Comparison of ENCODE assay signal across 8 cellular contexts in the genomic region with DNA sequence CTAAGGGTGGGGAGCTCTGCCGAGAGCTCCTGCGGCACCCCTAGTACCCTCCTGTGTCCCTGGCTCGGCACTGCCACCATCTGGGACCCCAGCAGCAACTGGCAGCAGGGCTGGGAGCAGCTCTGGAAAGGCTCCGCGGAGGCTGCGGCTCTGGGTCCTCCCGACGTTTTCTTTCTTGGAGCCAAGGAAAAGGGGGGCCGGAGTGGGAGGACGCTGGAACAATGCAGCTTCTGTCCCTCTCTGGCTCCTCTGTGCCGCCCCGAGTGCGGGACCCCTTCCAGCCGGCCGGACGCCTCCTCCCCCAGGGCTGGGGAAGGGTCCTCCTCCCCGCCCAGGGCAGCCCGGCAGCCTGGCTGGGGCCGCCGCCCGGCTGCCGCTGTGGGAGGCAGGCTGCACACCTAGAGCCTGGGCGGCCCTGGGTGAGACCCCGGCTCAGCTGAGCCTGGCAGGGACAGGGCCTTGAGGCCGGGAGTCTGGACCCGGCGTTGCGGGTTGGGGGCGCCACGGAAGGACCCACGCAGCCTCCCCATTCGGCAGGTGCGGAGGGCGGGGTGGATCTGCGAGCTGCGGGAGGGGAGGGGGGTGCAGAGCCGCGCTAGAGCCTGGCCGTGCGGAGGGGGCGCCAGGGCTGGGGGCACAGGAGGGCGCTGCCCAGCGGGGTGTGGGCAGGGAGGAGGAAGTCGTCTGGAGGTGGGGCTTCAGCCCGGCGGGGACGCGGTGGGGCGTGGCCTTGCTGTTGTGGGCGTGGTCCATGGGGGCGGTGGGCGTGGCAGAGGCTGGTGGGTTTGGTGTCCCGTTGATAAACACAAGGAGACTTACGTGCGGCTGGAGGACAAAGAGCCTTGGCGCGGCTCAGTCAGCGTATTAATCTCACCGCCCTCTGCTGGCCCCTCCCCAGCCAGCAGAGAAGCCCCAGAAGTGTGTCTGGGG. TPM values are rescaled to one million over a fixed set of nuclear protein-coding genes. Genes with fewer than 3 reads are reported as not detected.
DNase-seq lines count a peak whose midpoint lies in the region; ATAC-seq and TF ChIP-seq lines count a peak whose summit lies in the region.

No MANE protein-coding gene starts in this region.

- H3K27ac ChIP-seq in SK-N-SH (ENCODE audit: low read depth in 2 of 2, low read length in 1 of 2) (no peak overlapping the region; a peak in 1 of 4 replicates), coronary artery (peak overlapping the region in 1 of 2 donors; percentile 76), left lung (peak overlapping the region; percentile 39 to 57)

- no peaks in the 10 kb centered on the region for H3F3A ChIP-seq in SK-N-SH (replicated peaks; ENCODE audit: insufficient read depth)

- H3K4me1 Mint-ChIP-seq in activated CD4-positive, alpha-beta T cell treated with anti-CD3 and anti-CD28 coated beads for 36 hours, result no peaks in the 10 kb centered on the region

- H3K9me3 Mint-ChIP-seq in activated CD4-positive, alpha-beta T cell treated with anti-CD3 and anti-CD28 coated beads for 36 hours (ENCODE audit: low read depth), result no peaks in the 10 kb centered on the region

- H4K20me1 ChIP-seq in SK-N-SH (ENCODE audit: insufficient read depth), result no peaks in the 10 kb centered on the region

- H2AFZ ChIP-seq in SK-N-SH (ENCODE audit: low read depth), result no peak overlapping the region

- TF ChIP-seq CTCF in SK-N-SH (IDR thresholded peaks at IDR 0.05) (no peak), coronary artery (IDR thresholded peaks at IDR 0.05) (no peak), left lung (IDR thresholded peaks at IDR 0.05) (no peak)

- no peaks in the 10 kb centered on the region for H3K9me2 ChIP-seq in SK-N-SH

- H3K4me3 ChIP-seq in SK-N-SH (ENCODE audit: low read depth in 2 of 2, low read length in 1 of 2), result no peak overlapping the region
- peak overlapping the region; percentile 70 for H3K4me3 ChIP-seq in coronary artery
- peak overlapping the region in 1 of 2 donors; percentile 40 for H3K4me3 ChIP-seq in left lung

- CTCF ChIA-PET in SK-N-SH (lab: Yijun Ruan, JAX), result interaction anchor here (1.0 to 2.3 kb wide), 2 partner anchors 21 to 58 kb away, joined by 4 to 11 read pairs; a partner anchor contains a TSS
- CTCF ChIA-PET in activated CD4-positive, alpha-beta T cell treated with anti-CD3 and anti-CD28 coated beads for 36 hours (lab: Charles Lee), result no interaction called here

- H3K27me3 Mint-ChIP-seq in activated CD4-positive, alpha-beta T cell treated with anti-CD3 and anti-CD28 coated beads for 36 hours, result no peaks in the 10 kb centered on the region

- DNase-seq in SK-N-SH, result peak; percentile 87
- DNase-seq in activated CD4-positive, alpha-beta T cell treated with anti-CD3 and anti-CD28 coated beads for 36 hours, result peak; percentile 81
- no peak for DNase-seq in coronary artery (ENCODE audit: low spot score)
- DNase-seq in left lung, result peak; percentile 83 to 95
- DNase-seq in stimulated activated CD4-positive, alpha-beta T cell treated with anti-CD3 and anti-CD28 coated beads, Interleukin-2, amount 100 ng/mL, for 4 hours (ENCODE audit: low read depth), result peak; percentile 18
- no peak for DNase-seq in NCI-H146 (lab: John Stamatoyannopoulos, UW)
- no peak for DNase-seq in NCI-H446 treated with DMSO at 0.1 percent for 48 hours (lab: John Stamatoyannopoulos, UW)

- no peaks in the 10 kb centered on the region for H3K27me3 ChIP-seq in SK-N-SH (ENCODE audit: insufficient read depth)
- H3K27me3 ChIP-seq in left lung, result no peaks in the 10 kb centered on the region

- H3K9ac ChIP-seq in SK-N-SH, result no peak overlapping the region

- H3K27ac Mint-ChIP-seq in activated CD4-positive, alpha-beta T cell treated with anti-CD3 and anti-CD28 coated beads for 36 hours, result no peak overlapping the region

- no peaks in the 10 kb centered on the region for H3K36me3 Mint-ChIP-seq in activated CD4-positive, alpha-beta T cell treated with anti-CD3 and anti-CD28 coated beads for 36 hours (ENCODE audit: low read depth)

- WGBS in SK-N-SH (ENCODE audit: low lambda C conversion rate), result 86% methylated on average over 27 of the region's 59 CpGs

- intact Hi-C loops in activated CD4-positive, alpha-beta T cell treated with anti-CD3 and anti-CD28 coated beads for 36 hours (cut with DNase I, micrococcal nuclease), result loop anchor here in 1 of 2 experiments (1.0 kb wide), 2 partner anchors 21 to 75 kb away; a partner anchor contains a TSS
- intact Hi-C loops in left lung (cut with DNase I), result no loop called here

- H3K79me2 ChIP-seq in SK-N-SH (ENCODE audit: insufficient read depth), result no peaks in the 10 kb centered on the region

- no peak for TF ChIP-seq RAD21 in SK-N-SH (IDR thresholded peaks at IDR 0.05; ENCODE audit: low read length)

- H3K36me3 ChIP-seq in SK-N-SH (replicated peaks in 1 of 2; ENCODE audit: control insufficient read depth in 1 of 2, insufficient read depth in 2 of 2, low read length in 1 of 2) (peaks cover 0 to 47% of the 10 kb centered on the region in 2 experiments), left lung (peaks cover 0 to 8% of the 10 kb centered on the region in 2 donors)

- H3K4me3 Mint-ChIP-seq in activated CD4-positive, alpha-beta T cell treated with anti-CD3 and anti-CD28 coated beads for 36 hours, result no peak overlapping the region

- no peaks in the 10 kb centered on the region for H3K9me3 ChIP-seq in SK-N-SH
- no peaks in the 10 kb centered on the region for H3K9me3 ChIP-seq in left lung

- H3K4me1 ChIP-seq in SK-N-SH (ENCODE audit: control insufficient read depth in 1 of 2, insufficient read depth in 2 of 2, low read depth in 1 of 2, low read length in 1 of 2) (peaks cover 0 to 27% of the 10 kb centered on the region in 2 experiments; a peak in 1 of 4 replicates), left lung (peaks cover 16 to 32% of the 10 kb centered on the region in 2 donors)

- ATAC-seq in SK-N-SH treated with all-trans-retinoic acid at 6 μM for 48 hours (no peak), left lung (peak; percentile 77)
- peak; percentile 71 for ATAC-seq in activated CD4-positive, alpha-beta T cell treated with anti-CD3 and anti-CD28 coated beads for 36 hours

- H3K4me2 ChIP-seq in SK-N-SH, result no peak overlapping the region

- no peak for TF ChIP-seq EP300 in SK-N-SH (IDR thresholded peaks at IDR 0.05; ENCODE audit: borderline replicate concordance in 1 of 2, low read depth in 1 of 2, low read length in 1 of 2)

- POLR2A ChIA-PET in SK-N-SH (lab: Yijun Ruan, JAX), result interaction anchor here (0.6 kb wide), 1 partner anchor 20 kb away, joined by 3 read pairs; no protein-coding TSS in a partner anchor
- POLR2A ChIA-PET in activated CD4-positive, alpha-beta T cell treated with anti-CD3 and anti-CD28 coated beads for 36 hours (lab: Charles Lee), result no interaction called here

TF ChIP-seq in SK-N-SH, 30 proteins besides CTCF, POLR2A, EP300 and RAD21 (continues in another document):
- TF ChIP-seq JUND (IDR thresholded peaks at IDR 0.05), result no peak
- TF ChIP-seq, protein P1, sequence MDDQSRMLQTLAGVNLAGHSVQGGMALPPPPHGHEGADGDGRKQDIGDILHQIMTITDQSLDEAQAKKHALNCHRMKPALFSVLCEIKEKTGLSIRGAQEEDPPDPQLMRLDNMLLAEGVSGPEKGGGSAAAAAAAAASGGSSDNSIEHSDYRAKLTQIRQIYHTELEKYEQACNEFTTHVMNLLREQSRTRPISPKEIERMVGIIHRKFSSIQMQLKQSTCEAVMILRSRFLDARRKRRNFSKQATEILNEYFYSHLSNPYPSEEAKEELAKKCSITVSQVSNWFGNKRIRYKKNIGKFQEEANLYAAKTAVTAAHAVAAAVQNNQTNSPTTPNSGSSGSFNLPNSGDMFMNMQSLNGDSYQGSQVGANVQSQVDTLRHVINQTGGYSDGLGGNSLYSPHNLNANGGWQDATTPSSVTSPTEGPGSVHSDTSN (IDR thresholded peaks at IDR 0.05), result no peak

TF ChIP-seq in SK-N-SH treated with all-trans-retinoic acid at 6 μM for 48 hours, 23 proteins besides CTCF, POLR2A, EP300 and RAD21 (continues in another document):
- no peak for TF ChIP-seq ISL1 (CRISPR knock-in tag; IDR thresholded peaks at IDR 0.05)

RNA-seq across cellular contexts. Expression of a gene that starts 15.1 kb away (rescaled TPM):
- 22.8 and 26.7 TPM in 2 replicates for polyA plus RNA-seq in SK-N-SH (2012; rRNA removed)
- 8.0 and 15.6 TPM in 2 replicates for polyA plus RNA-seq in SK-N-SH (2012; cell fraction: cytosol; rRNA removed)
- polyA plus RNA-seq in SK-N-SH (2012; cell fraction: nucleus; rRNA removed), result 105 and 135 TPM in 2 replicates
- 10 to 100 TPM in 1 of 2 experiments, 1 to 10 TPM in 1; 9.6 to 10.8 TPM for total RNA-seq in activated CD4-positive, alpha-beta T cell treated with anti-CD3 and anti-CD28 coated beads for 36 hours
- total RNA-seq in left lung, result 10 to 100 TPM; 21.7 to 22.4 TPM

RNA-seq across cellular contexts. Expression of a gene that starts 21.1 kb away (rescaled TPM):
- polyA plus RNA-seq in SK-N-SH (2012; rRNA removed), result 24.5 and 40.6 TPM in 2 replicates
- polyA plus RNA-seq in SK-N-SH (2012; cell fraction: cytosol; rRNA removed), result 21.5 and 26.9 TPM in 2 replicates
- polyA plus RNA-seq in SK-N-SH (2012; cell fraction: nucleus; rRNA removed), result 20.8 and 42.6 TPM in 2 replicates
- total RNA-seq in activated CD4-positive, alpha-beta T cell treated with anti-CD3 and anti-CD28 coated beads for 36 hours, result 10 to 100 TPM; 11.7 to 12.8 TPM
- total RNA-seq in left lung, result 10 to 100 TPM; 12.0 to 17.5 TPM

RNA-seq across cellular contexts. Expression of a gene that starts 31.0 kb away (rescaled TPM):
- 1.1 and 1.7 TPM in 2 replicates for polyA plus RNA-seq in SK-N-SH (2012; rRNA removed)
- 0.40 and 1.1 TPM in 2 replicates for polyA plus RNA-seq in SK-N-SH (2012; cell fraction: cytosol; rRNA removed)
- polyA plus RNA-seq in SK-N-SH (2012; cell fraction: nucleus; rRNA removed), result 6.4 and 12.1 TPM in 2 replicates
- total RNA-seq in activated CD4-positive, alpha-beta T cell treated with anti-CD3 and anti-CD28 coated beads for 36 hours, result 1 to 10 TPM in 1 of 2 experiments, under 1 TPM in 1; 0.98 to 1.1 TPM
- total RNA-seq in left lung, result 10 to 100 TPM in 1 of 2 donors, 1 to 10 TPM in 1; 6.6 to 11.1 TPM

RNA-seq across cellular contexts. Expression of a gene that starts 38.6 kb away (rescaled TPM):
- not detected in 2 replicates for polyA plus RNA-seq in SK-N-SH (2012; rRNA removed)
- not detected in 2 replicates for polyA plus RNA-seq in SK-N-SH (2012; cell fraction: cytosol; rRNA removed)
- polyA plus RNA-seq in SK-N-SH (2012; cell fraction: nucleus; rRNA removed), result 0.02 TPM in 1 of 2 replicates, not detected in the other
- under 1 TPM in 1 of 2 experiments, not detected in 1; 0.05 TPM for total RNA-seq in activated CD4-positive, alpha-beta T cell treated with anti-CD3 and anti-CD28 coated beads for 36 hours
- 1 to 10 TPM in 1 of 2 donors, under 1 TPM in 1; 0.47 to 2.6 TPM for total RNA-seq in left lung

RNA-seq across cellular contexts. Expression of a gene that starts 57.5 kb away (rescaled TPM):
- polyA plus RNA-seq in SK-N-SH (2012; rRNA removed), result 7.7 and 9.2 TPM in 2 replicates
- 3.5 and 4.8 TPM in 2 replicates for polyA plus RNA-seq in SK-N-SH (2012; cell fraction: cytosol; rRNA removed)
- polyA plus RNA-seq in SK-N-SH (2012; cell fraction: nucleus; rRNA removed), result 46.5 and 53.2 TPM in 2 replicates
- total RNA-seq in activated CD4-positive, alpha-beta T cell treated with anti-CD3 and anti-CD28 coated beads for 36 hours, result 10 to 100 TPM; 12.4 to 16.8 TPM
- total RNA-seq in left lung, result 1 to 10 TPM; 5.8 to 7.6 TPM

Comparison
In these comparisons a context has a peak if more than half of its experiments do, and no peak if none do; other contexts are left out.
1. DNase-seq: peak in SK-N-SH (single experiment), activated CD4-positive, alpha-beta T cell treated with anti-CD3 and anti-CD28 coated beads for 36 hours (single experiment), left lung (2 of 2) and stimulated activated CD4-positive, alpha-beta T cell treated with anti-CD3 and anti-CD28 coated beads, Interleukin-2, amount 100 ng/mL, for 4 hours (single experiment); none in coronary artery (single experiment), NCI-H146 (single experiment) and NCI-H446 treated with DMSO at 0.1 percent for 48 hours (single experiment).
2. H3K27ac ChIP-seq: peak in left lung (2 of 2); none in SK-N-SH (0 of 2).